ENCODE assay signal across 16 cellular contexts in the genomic region with DNA sequence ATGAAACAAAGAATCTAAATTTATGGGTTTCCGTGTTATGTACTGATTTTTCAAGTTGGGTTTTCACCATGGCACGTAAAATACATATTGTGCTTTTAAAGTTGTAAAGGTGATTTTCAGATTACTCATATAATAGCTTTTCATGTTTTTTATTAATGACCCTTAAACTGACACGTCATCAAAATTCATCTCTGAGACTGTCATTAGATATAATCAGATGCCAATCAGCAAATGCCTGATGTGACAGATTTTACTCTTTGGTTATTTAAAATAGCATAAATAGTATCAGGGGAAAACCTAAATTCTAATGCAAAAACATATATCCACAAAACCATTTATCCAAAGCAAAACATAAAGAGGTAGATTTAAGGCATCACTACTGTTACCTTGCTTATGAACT. TPM values are rescaled to one million over a fixed set of nuclear protein-coding genes. Genes with fewer than 3 reads are reported as not detected.
A peak's percentile ranks its signal among the peaks of the same experiment; 100 is the strongest.
DNase-seq lines count a peak whose midpoint lies in the region; ATAC-seq, FAIRE-seq and TF ChIP-seq lines count a peak whose summit lies in the region.
"Had no signal": no experiment of that assay in that cellular context is flagged by ENCODE, and none has a peak within 500 bp of the region (broad histone marks: within the 10 kb centered on the region; RNA-seq: fewer than 3 reads in every experiment).

No MANE protein-coding gene starts in this region.

- TF ChIP-seq CTCF in A549 (IDR thresholded peaks at IDR 0.05) (no peak), OCI-LY7 (conservative IDR thresholded peaks at IDR 0.05; ENCODE audit: low read length) (no peak), neural cell (IDR thresholded peaks at IDR 0.05; ENCODE audit: poor library complexity, severe bottlenecking) (no peak), heart right ventricle (IDR thresholded peaks at IDR 0.05) (no peak)

- peaks cover 45% of the 10 kb centered on the region for H3K4me1 ChIP-seq in A549
- H3K4me1 ChIP-seq in OCI-LY7 (ENCODE audit: insufficient read depth, low read length, poor library complexity, severe bottlenecking), result peaks cover 71% of the 10 kb centered on the region
- peaks cover 0 to 49% (median 0%) of the 10 kb centered on the region in 9 donors for H3K4me1 ChIP-seq in heart right ventricle

- 89% methylated on average over 3 of the region's 3 CpGs for WGBS in A549 (ENCODE audit: missing lambda C conversion rate)
- 95 to 97% methylated on average over 3 of the region's 3 CpGs for WGBS in heart right ventricle, 2 donors

- H3K27ac ChIP-seq in A549, result no peak overlapping the region
- H3K27ac ChIP-seq in OCI-LY7 (ENCODE audit: low read depth, low read length, poor library complexity, severe bottlenecking), result no peak overlapping the region
- no peak overlapping the region for H3K27ac ChIP-seq in neural cell (ENCODE audit: low read length)
- H3K27ac ChIP-seq in heart right ventricle, result no peak overlapping the region
- H3K27ac ChIP-seq: GM23248 had no signal

- H3K4me3 ChIP-seq in A549, result no peak overlapping the region
- H3K4me3 ChIP-seq in OCI-LY7 (ENCODE audit: low read depth, low read length, poor library complexity, severe bottlenecking), result no peak overlapping the region
- H3K4me3 ChIP-seq in neural cell (ENCODE audit: low read length), result no peak overlapping the region
- H3K4me3 ChIP-seq in heart right ventricle, result no peak overlapping the region
- H3K4me3 ChIP-seq: GM23248 had no signal

- TF ChIP-seq RAD21 in A549 (conservative IDR thresholded peaks at IDR 0.05 in 1 of 2, IDR thresholded peaks at IDR 0.05 in 1 of 2) (no peak), neural cell (conservative IDR thresholded peaks at IDR 0.05) (no peak)

- peaks cover 14% of the 10 kb centered on the region; the same call in 1 of the 2 replicates for H3K36me3 ChIP-seq in OCI-LY7 (ENCODE audit: insufficient read depth, low read length)
- H3K36me3 ChIP-seq in neural cell (ENCODE audit: insufficient read depth, low read length), result no peaks in the 10 kb centered on the region
- H3K36me3 ChIP-seq in heart right ventricle, result no peaks in the 10 kb centered on the region

- no peak overlapping the region for H3K9ac ChIP-seq in neural cell (ENCODE audit: low read length)
- H3K9ac ChIP-seq: GM23248 had no signal

- H3K79me2 ChIP-seq in OCI-LY7 (ENCODE audit: insufficient read depth, low read depth, low read length) (peaks cover 95% of the 10 kb centered on the region; the same call in 1 of the 2 replicates), neural cell (replicated peaks; ENCODE audit: insufficient read depth, low read length) (peaks cover 89% of the 10 kb centered on the region)

- H3K27me3 ChIP-seq in neural cell (ENCODE audit: insufficient read depth, low read depth, low read length) (no peaks in the 10 kb centered on the region), heart right ventricle (no peaks in the 10 kb centered on the region)

- H3F3A ChIP-seq in neural cell (ENCODE audit: insufficient read depth, low read length, poor library complexity, severe bottlenecking), result no peaks in the 10 kb centered on the region

- no peaks in the 10 kb centered on the region for H4K20me1 ChIP-seq in OCI-LY7 (ENCODE audit: insufficient read depth, low read length)
- H4K20me1 ChIP-seq in neural cell (ENCODE audit: insufficient read depth), result no peaks in the 10 kb centered on the region

- TF ChIP-seq EP300 in A549 (IDR thresholded peaks at IDR 0.05) (no peak), neural cell (conservative IDR thresholded peaks at IDR 0.05; ENCODE audit: poor library complexity, severe bottlenecking) (peak; percentile 62)

- H2AFZ ChIP-seq in OCI-LY7 (ENCODE audit: low read length) (no peak overlapping the region), neural cell (ENCODE audit: low read depth, low read length) (no peak overlapping the region)
- H2AFZ ChIP-seq: GM23248 had no signal

- peak; percentile 23 for FAIRE-seq in A549 (lab: Jason Lieb, UNC)
- FAIRE-seq in GM12892 (lab: Jason Lieb, UNC), result peak; percentile 46

- intact Hi-C loops in OCI-LY7 (cut with micrococcal nuclease; ENCODE audit: unreplicated experiment) (no loop called here), heart right ventricle (cut with DNase I) (no loop called here)

- no peak overlapping the region for H3K4me2 ChIP-seq in A549
- H3K4me2 ChIP-seq in OCI-LY7 (ENCODE audit: low read length), result peak overlapping the region; percentile 38; the same call in 1 of the 2 replicates
- no peak overlapping the region for H3K4me2 ChIP-seq in neural cell (ENCODE audit: low read length)

- TF ChIP-seq POLR2A in A549 (IDR thresholded peaks at IDR 0.05; ENCODE audit: low read length) (no peak), GM12892 (IDR thresholded peaks at IDR 0.05; ENCODE audit: low read depth, low read length) (no peak)

- no peaks in the 10 kb centered on the region for H3K9me3 ChIP-seq in A549
- H3K9me3 ChIP-seq in OCI-LY7 (ENCODE audit: low read length), result no peaks in the 10 kb centered on the region; the same call in 1 of the 2 replicates
- H3K9me3 ChIP-seq in neural cell (ENCODE audit: low read length), result no peaks in the 10 kb centered on the region
- no peaks in the 10 kb centered on the region for H3K9me3 ChIP-seq in heart right ventricle

- no peak for ATAC-seq in A549
- ATAC-seq in stimulated activated naive CD8-positive, alpha-beta T cell treated with anti-CD3 and anti-CD28 coated beads, Interleukin-15, Interleukin-2, amounts not matched to agents 100 U/mL and 50 U/mL, for 24 hours, result no peak
- no peak for ATAC-seq in heart right ventricle
- ATAC-seq: HCT116 had no signal

- no peaks in the 10 kb centered on the region for H3K9me2 ChIP-seq in OCI-LY7 (ENCODE audit: insufficient read depth, low read length)
- H3K9me2 ChIP-seq in neural cell (ENCODE audit: insufficient read depth, low read length), result no peaks in the 10 kb centered on the region

- POLR2A ChIA-PET in A549 (lab: Yijun Ruan, JAX), result no interaction called here
- POLR2A ChIA-PET in OCI-LY7 (lab: Charles Lee), result interaction anchor here (0.6 to 4.4 kb wide), 4 partner anchors 9 to 37 kb away, joined by 3 to 29 read pairs (median 4); partner anchors contain the start of gene RFX3

- CTCF ChIA-PET in A549 (lab: Yijun Ruan, JAX), result interaction anchor here (1.0 kb wide), 1 partner anchor 48 kb away, joined by 3 read pairs; no protein-coding TSS in a partner anchor
- CTCF ChIA-PET in OCI-LY7 (lab: Charles Lee; ENCODE audit: unreplicated experiment), result no interaction called here

- DNase-seq in A549 (ENCODE audit: low read depth in 1 of 2, low spot score in 1 of 2), result no peak
- DNase-seq in GM12892 (ENCODE audit: insufficient read length), result no peak
- no peak for DNase-seq in OCI-LY7 (ENCODE audit: low spot score)
- DNase-seq in NCI-H1417 treated with DMSO at 0.1 percent for 48 hours (lab: John Stamatoyannopoulos, UW), result no peak
- DNase-seq in midbrain (lab: John Stamatoyannopoulos, UW), result no peak
- DNase-seq in stimulated activated naive CD8-positive, alpha-beta T cell treated with anti-CD3 and anti-CD28 coated beads, Interleukin-15, Interleukin-2, amounts not matched to agents 100 U/mL and 50 U/mL, for 24 hours, result no peak
- no peak for DNase-seq in heart right ventricle
- DNase-seq: 8988T; C1 segment of cervical spinal cord; Calu3; CD4-positive, alpha-beta T cell; DMS79; GDM1; GM23248 had no signal

- no TSS peak for BruUV-seq in OCI-LY7 (replicated peaks; lab: Mats Ljungman, UMichigan)

TF ChIP-seq in A549, 52 proteins besides CTCF, POLR2A, EP300 and RAD21:
- TF ChIP-seq MAFK (IDR thresholded peaks at IDR 0.05; ENCODE audit: partially characterized antibody) (peak; percentile 73), NFE2L2 (conservative IDR thresholded peaks at IDR 0.05; ENCODE audit: low read length) (no peak)

TF ChIP-seq in neural cell, 6 proteins besides CTCF, POLR2A, EP300 and RAD21 (continues in another document):
- TF ChIP-seq, protein P1, sequence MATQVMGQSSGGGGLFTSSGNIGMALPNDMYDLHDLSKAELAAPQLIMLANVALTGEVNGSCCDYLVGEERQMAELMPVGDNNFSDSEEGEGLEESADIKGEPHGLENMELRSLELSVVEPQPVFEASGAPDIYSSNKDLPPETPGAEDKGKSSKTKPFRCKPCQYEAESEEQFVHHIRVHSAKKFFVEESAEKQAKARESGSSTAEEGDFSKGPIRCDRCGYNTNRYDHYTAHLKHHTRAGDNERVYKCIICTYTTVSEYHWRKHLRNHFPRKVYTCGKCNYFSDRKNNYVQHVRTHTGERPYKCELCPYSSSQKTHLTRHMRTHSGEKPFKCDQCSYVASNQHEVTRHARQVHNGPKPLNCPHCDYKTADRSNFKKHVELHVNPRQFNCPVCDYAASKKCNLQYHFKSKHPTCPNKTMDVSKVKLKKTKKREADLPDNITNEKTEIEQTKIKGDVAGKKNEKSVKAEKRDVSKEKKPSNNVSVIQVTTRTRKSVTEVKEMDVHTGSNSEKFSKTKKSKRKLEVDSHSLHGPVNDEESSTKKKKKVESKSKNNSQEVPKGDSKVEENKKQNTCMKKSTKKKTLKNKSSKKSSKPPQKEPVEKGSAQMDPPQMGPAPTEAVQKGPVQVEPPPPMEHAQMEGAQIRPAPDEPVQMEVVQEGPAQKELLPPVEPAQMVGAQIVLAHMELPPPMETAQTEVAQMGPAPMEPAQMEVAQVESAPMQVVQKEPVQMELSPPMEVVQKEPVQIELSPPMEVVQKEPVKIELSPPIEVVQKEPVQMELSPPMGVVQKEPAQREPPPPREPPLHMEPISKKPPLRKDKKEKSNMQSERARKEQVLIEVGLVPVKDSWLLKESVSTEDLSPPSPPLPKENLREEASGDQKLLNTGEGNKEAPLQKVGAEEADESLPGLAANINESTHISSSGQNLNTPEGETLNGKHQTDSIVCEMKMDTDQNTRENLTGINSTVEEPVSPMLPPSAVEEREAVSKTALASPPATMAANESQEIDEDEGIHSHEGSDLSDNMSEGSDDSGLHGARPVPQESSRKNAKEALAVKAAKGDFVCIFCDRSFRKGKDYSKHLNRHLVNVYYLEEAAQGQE (IDR thresholded peaks at IDR 0.05; ENCODE audit: borderline replicate concordance), result no peak
- TF ChIP-seq SMC3 (conservative IDR thresholded peaks at IDR 0.05; ENCODE audit: poor library complexity) (no peak), TAF1 (IDR thresholded peaks at IDR 0.05; ENCODE audit: low read depth) (no peak), POLR2AphosphoS5 (IDR thresholded peaks at IDR 0.05) (no peak), EZH2 (IDR thresholded peaks at IDR 0.05; ENCODE audit: borderline replicate concordance, insufficient read depth, low read length, poor library complexity, severe bottlenecking) (no peak)

RNA-seq across cellular contexts. Expression of gene RFX3, which starts 11.0 kb away (rescaled TPM):
- 7.9 and 9.0 TPM in 2 replicates for polyA plus RNA-seq in A549 (2011; rRNA removed)
- polyA plus RNA-seq in A549 (2012; cell fraction: cytosol; rRNA removed), result 1.5 and 1.7 TPM in 2 replicates
- 3.5 and 3.8 TPM in 2 replicates for polyA plus RNA-seq in A549 (2012; cell fraction: nucleus; rRNA removed)
- 1.3 to 1.5 TPM (median 1.4 TPM) in 3 replicates for polyA plus RNA-seq in A549 (2017; fragmentation: RNase III; extraction: RNeasy Plus Mini Kit Qiagen cat#74134 plus additional on column Dnase treatment)
- 83.5 and 119 TPM in 2 replicates for polyA minus RNA-seq in A549 (2011; rRNA and poly(A)+ RNA removed)
- polyA plus RNA-seq in GM12892 (2012; ENCODE audit: missing spikeins), result 7.2 TPM
- total RNA-seq in OCI-LY7 (2014; rRNA removed; shearing (Covaris generic)), result 6.9 and 11.5 TPM in 2 replicates
- total RNA-seq in OCI-LY7 (2022), result 18.1 and 22.4 TPM in 2 replicates
- 22.3 and 27.6 TPM in 2 replicates for polyA plus RNA-seq in neural cell
- 100 and 133 TPM in 2 replicates for polyA minus RNA-seq in neural cell
- total RNA-seq in heart right ventricle, result 1 to 10 TPM; 3.0 to 5.9 (median 3.9) TPM
- polyA plus RNA-seq in heart right ventricle, result 1 to 10 TPM in 1 of 2 donors, under 1 TPM in 1; 0.43 to 1.8 TPM
